In genomic region chr12:18719922-18720321, GRCh38 we compare ENCODE assay signal across 27 cellular contexts. TPM values are rescaled to one million over a fixed set of nuclear protein-coding genes. Genes with fewer than 3 reads are reported as not detected.
DNase-seq lines count a peak whose midpoint lies in the region; TF ChIP-seq lines count a peak whose summit lies in the region.
"Had no signal": no experiment of that assay in that cellular context is flagged by ENCODE, and none has a peak within 500 bp of the region (broad histone marks: within the 10 kb centered on the region; RNA-seq: fewer than 3 reads in every experiment).

No MANE protein-coding gene starts in this region.

- H3K27ac ChIP-seq in suprapubic skin (no peak overlapping the region), prostate gland (no peak overlapping the region), ovary (no peak overlapping the region)
- H3K27ac ChIP-seq: A549, HL-60, SJSA1 had no signal

- no peaks in the 10 kb centered on the region for H3K9me3 ChIP-seq in suprapubic skin
- H3K9me3 ChIP-seq in prostate gland = no peaks in the 10 kb centered on the region
- no peaks in the 10 kb centered on the region for H3K9me3 ChIP-seq in ovary
- H3K9me3 ChIP-seq: A549, SJSA1 had no signal

- no peak for TF ChIP-seq EP300 in suprapubic skin (IDR thresholded peaks at IDR 0.05)
- TF ChIP-seq EP300 in ovary (IDR thresholded peaks at IDR 0.05) = no peak

- 55% methylated on average over 3 of the region's 3 CpGs for WGBS in suprapubic skin
- WGBS in prostate gland = 58% methylated on average over 3 of the region's 3 CpGs
- 82 to 95% (median 93%) methylated on average over 3 of the region's 3 CpGs for WGBS in ovary, 3 donors

- H3K4me1 ChIP-seq in suprapubic skin = peaks cover 2% of the 10 kb centered on the region
- H3K4me1 ChIP-seq in prostate gland (replicated peaks) = no peaks in the 10 kb centered on the region
- no peaks in the 10 kb centered on the region for H3K4me1 ChIP-seq in ovary (ENCODE audit: insufficient read depth)
- H3K4me1 ChIP-seq: SJSA1 had no signal

- TF ChIP-seq POLR2A in suprapubic skin (IDR thresholded peaks at IDR 0.05) (no peak), prostate gland (IDR thresholded peaks at IDR 0.05) (no peak), ovary (IDR thresholded peaks at IDR 0.05) (no peak)

- H3K36me3 ChIP-seq in suprapubic skin (no peaks in the 10 kb centered on the region), prostate gland (no peaks in the 10 kb centered on the region), ovary (no peaks in the 10 kb centered on the region)
- H3K36me3 ChIP-seq: SJSA1 had no signal

- no peak overlapping the region for H3K4me3 ChIP-seq in epithelial cell of esophagus (ENCODE audit: low read length)
- no peak overlapping the region for H3K4me3 ChIP-seq in suprapubic skin
- no peak overlapping the region for H3K4me3 ChIP-seq in prostate gland
- H3K4me3 ChIP-seq in ovary = no peak overlapping the region
- H3K4me3 ChIP-seq: A549, SJSA1 had no signal

- no peaks in the 10 kb centered on the region for H3K27me3 ChIP-seq in suprapubic skin
- H3K27me3 ChIP-seq in prostate gland (replicated peaks; ENCODE audit: insufficient read depth) = no peaks in the 10 kb centered on the region
- H3K27me3 ChIP-seq in ovary = no peaks in the 10 kb centered on the region

- intact Hi-C loops in prostate gland (cut with DNase I) (no loop called here), ovary (cut with DNase I) (no loop called here)

- TF ChIP-seq CTCF in epithelial cell of esophagus (IDR thresholded peaks at IDR 0.05; ENCODE audit: insufficient read depth, low read depth, low read length, missing control alignments) (no peak), suprapubic skin (IDR thresholded peaks at IDR 0.05) (no peak), prostate gland (IDR thresholded peaks at IDR 0.05) (no peak), ovary (IDR thresholded peaks at IDR 0.05) (no peak)

- peak; percentile 40 for DNase-seq in ELR (ENCODE audit: low read depth)
- DNase-seq in HT1080 (ENCODE audit: low read depth) = peak; percentile 35
- DNase-seq in epithelial cell of esophagus (ENCODE audit: low read depth) = peak; percentile 55
- DNase-seq in kidney tubule cell (ENCODE audit: low spot score) = peak; percentile 38
- DNase-seq in suprapubic skin (ENCODE audit: low spot score in 2 of 2) = no peak
- DNase-seq in prostate gland (ENCODE audit: low spot score) = no peak
- no peak for DNase-seq in ovary
- DNase-seq: C1 segment of cervical spinal cord; CD4-positive, alpha-beta memory T cell; COR-L47; DMS53; GF-D8; Karpas-422; NCI-H1092 treated with DMSO at 0.1 percent for 48 hours; NCI-H1436; NCI-H187; NCI-H2081 treated with DMSO at 0.1 percent for 48 hours; NCI-H2171; NCI-H345; NCI-H510A treated with DMSO at 0.1 percent for 48 hours; NCI-H748 treated with DMSO at 0.1 percent for 48 hours had no signal

RNA-seq across cellular contexts. Expression of gene PLCZ1, which starts 17.9 kb away (rescaled TPM):
- total RNA-seq in HT1080 (2014; rRNA removed; shearing (Covaris generic)) = 0.07 TPM in 1 of 2 replicates, not detected in the other
- 0.16 TPM in 1 of 2 replicates, not detected in the other for polyA plus RNA-seq in HT1080 (2015; cell fraction: cytosol; rRNA removed)
- polyA plus RNA-seq in HT1080 (2015; cell fraction: nucleus; rRNA removed) = 0.35 and 0.45 TPM in 2 replicates
- total RNA-seq in suprapubic skin (not detected), prostate gland (under 1 TPM in 1 of 2 donors, not detected in 1; 0.85 TPM), ovary (not detected)
- polyA plus RNA-seq in ovary = not detected
- total RNA-seq: CD4-positive, alpha-beta memory T cell; Daoy; H4; Right ventricle myocardium inferior; SJSA1 had no signal
- polyA plus RNA-seq: A549; CD4-positive, alpha-beta memory T cell had no signal

RNA-seq across cellular contexts. Expression of gene CAPZA3, which starts 18.0 kb away (rescaled TPM):
- total RNA-seq in HT1080 (2014; rRNA removed; shearing (Covaris generic)) = not detected in 2 replicates
- not detected in 2 replicates for polyA plus RNA-seq in HT1080 (2015; cell fraction: cytosol; rRNA removed)
- not detected in 2 replicates for polyA plus RNA-seq in HT1080 (2015; cell fraction: nucleus; rRNA removed)
- total RNA-seq in suprapubic skin (1 to 10 TPM in 2 of 4 donors, not detected in 2; 1.6 to 5.3 TPM), prostate gland (1 to 10 TPM in 1 of 2 donors, not detected in 1; 6.4 TPM), ovary (not detected)
- not detected for polyA plus RNA-seq in ovary
- total RNA-seq: CD4-positive, alpha-beta memory T cell; Daoy; H4; Right ventricle myocardium inferior; SJSA1 had no signal
- polyA plus RNA-seq: A549; CD4-positive, alpha-beta memory T cell had no signal

Comparison
In these comparisons a context has a peak if more than half of its experiments do, and no peak if none do; other contexts are left out.
1. DNase-seq: peak in ELR (single experiment), HT1080 (single experiment), epithelial cell of esophagus (single experiment) and kidney tubule cell (single experiment); none in suprapubic skin (0 of 2), prostate gland (single experiment) and ovary (0 of 5).